8 cellular contexts compared by ENCODE assay signal in the genomic region with DNA sequence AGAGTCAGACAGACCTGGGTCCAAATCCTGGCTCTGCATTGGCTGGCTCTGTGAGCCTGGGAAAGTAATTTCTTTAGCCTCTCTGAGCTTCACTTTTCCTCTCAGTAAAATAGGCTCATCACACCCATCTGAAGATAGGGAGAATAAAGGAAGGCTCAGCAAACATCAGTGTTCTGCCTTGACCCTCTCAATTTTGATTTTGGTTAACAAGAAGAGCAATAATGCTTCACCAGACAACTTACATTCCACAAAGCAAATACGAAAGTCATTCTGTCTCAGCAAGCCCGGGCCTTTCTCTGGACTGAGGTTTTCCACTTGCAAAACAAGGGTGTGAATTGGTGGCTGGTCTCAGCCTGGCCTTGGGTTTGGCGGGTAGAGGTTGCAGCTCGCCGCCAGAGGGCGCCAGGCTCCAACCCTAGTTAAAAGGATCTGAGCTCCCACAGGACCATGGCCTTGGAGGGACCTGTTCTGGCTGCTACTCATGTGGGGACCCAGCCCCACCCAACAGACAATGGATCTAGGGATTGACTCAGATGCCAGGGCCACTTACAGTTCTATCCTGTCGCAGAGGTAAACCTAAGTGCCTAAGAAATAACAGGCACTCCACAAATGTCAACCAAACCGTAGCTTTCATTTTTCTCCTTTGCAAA. TPM values are rescaled to one million over a fixed set of nuclear protein-coding genes. Genes with fewer than 3 reads are reported as not detected.
DNase-seq lines count a peak whose midpoint lies in the region; ATAC-seq and TF ChIP-seq lines count a peak whose summit lies in the region.

No MANE protein-coding gene starts in this region.

- no peak for ATAC-seq in HG03521 (IDR thresholded peaks at IDR 0.05; ENCODE audit: unreplicated experiment)

- no peaks in the 10 kb centered on the region for H3K36me3 Mint-ChIP-seq in nephron progenitor cell (ENCODE audit: low read depth)

- DNase-seq in ELR (ENCODE audit: low read depth) = peak; percentile 85
- peak; percentile 80 for DNase-seq in RKO (ENCODE audit: low spot score)
- DNase-seq in activated T-cell treated with anti-CD3 and anti-CD28 coated beads, Interleukin-2, amount 50 U/mL, for 48 hours = peak; percentile 86 to 88
- peak; percentile 56 to 82 for DNase-seq in fibroblast of lung (ENCODE audit: low read depth in 2 of 2)
- peak; percentile 90 for DNase-seq in nephron progenitor cell
- peak; percentile 70 for DNase-seq in stimulated activated naive CD4-positive, alpha-beta T cell treated with Interleukin-2 at 50 U/mL for 16 hours (lab: John Stamatoyannopoulos, UW)

- H4K20me1 ChIP-seq in KMS-11 (ENCODE audit: insufficient read depth) = no peaks in the 10 kb centered on the region
- H4K20me1 ChIP-seq in fibroblast of lung (ENCODE audit: control insufficient read depth, extremely low read depth, insufficient read depth, low read length) = no peaks in the 10 kb centered on the region

- no peaks in the 10 kb centered on the region for H3K36me3 ChIP-seq in KMS-11 (ENCODE audit: insufficient read depth)
- H3K36me3 ChIP-seq in fibroblast of lung (ENCODE audit: control insufficient read depth, insufficient read depth, low read length) = no peaks in the 10 kb centered on the region

- peaks cover 64% of the 10 kb centered on the region for H3K4me1 Mint-ChIP-seq in nephron progenitor cell

- no peaks in the 10 kb centered on the region for H3K9me3 Mint-ChIP-seq in nephron progenitor cell

- TF ChIP-seq CTCF in KMS-11 (conservative IDR thresholded peaks at IDR 0.05; ENCODE audit: low read depth, low read length) (peak; percentile 98), fibroblast of lung (conservative IDR thresholded peaks at IDR 0.05 in 1 of 2, IDR thresholded peaks at IDR 0.05 in 1 of 2; ENCODE audit: low read depth in 1 of 2, low read length in 2 of 2) (peak; percentile 83 to 84), nephron progenitor cell (IDR thresholded peaks at IDR 0.05) (peak; percentile 93)

- no peaks in the 10 kb centered on the region for H3K79me2 ChIP-seq in KMS-11 (ENCODE audit: insufficient read depth, low read depth)
- no peaks in the 10 kb centered on the region for H3K79me2 ChIP-seq in fibroblast of lung (ENCODE audit: control insufficient read depth, insufficient read depth, low read length)

- H3K27me3 ChIP-seq in KMS-11 (ENCODE audit: insufficient read depth, low read depth) = peaks cover 8% of the 10 kb centered on the region; the same call in 1 of the 2 replicates
- peaks cover 3% of the 10 kb centered on the region for H3K27me3 ChIP-seq in fibroblast of lung (ENCODE audit: control insufficient read depth, insufficient read depth, low read length)

- H3K9me3 ChIP-seq in fibroblast of lung (ENCODE audit: control insufficient read depth, insufficient read depth, low read depth, low read length) = no peaks in the 10 kb centered on the region

- no peak overlapping the region for H3K4me2 ChIP-seq in KMS-11
- no peak overlapping the region for H3K4me2 ChIP-seq in fibroblast of lung (ENCODE audit: extremely low read depth, insufficient read depth, low read length)

- no peak overlapping the region for H3K27ac Mint-ChIP-seq in nephron progenitor cell

- no peak overlapping the region for H3K4me3 Mint-ChIP-seq in nephron progenitor cell

- no peak overlapping the region for H3K27ac ChIP-seq in KMS-11
- no peak overlapping the region for H3K27ac ChIP-seq in fibroblast of lung (ENCODE audit: insufficient read depth, low read length)

- H3K4me1 ChIP-seq in KMS-11 (ENCODE audit: low read depth, poor library complexity, severe bottlenecking) (peaks cover 4% of the 10 kb centered on the region), fibroblast of lung (ENCODE audit: control insufficient read depth, extremely low read depth, insufficient read depth, low read length) (peaks cover 2% of the 10 kb centered on the region)

- H3K9ac ChIP-seq in KMS-11 (no peak overlapping the region), fibroblast of lung (ENCODE audit: insufficient read depth, low read length) (no peak overlapping the region)

- H3K4me3 ChIP-seq in KMS-11 (IDR thresholded peaks at IDR 0.05; ENCODE audit: insufficient read depth, low read depth, low read length) (no peak overlapping the region), fibroblast of lung (replicated peaks in 1 of 4; ENCODE audit: control extremely low read depth in 1 of 4, insufficient read depth in 1 of 4, low read depth in 3 of 4, low read length in 4 of 4) (no peak overlapping the region)

- H2AFZ ChIP-seq in KMS-11 (ENCODE audit: low read depth) (peak overlapping the region; percentile 13; the same call in 1 of the 2 replicates), fibroblast of lung (ENCODE audit: low read length) (no peak overlapping the region)

- peaks cover 14% of the 10 kb centered on the region for H3K27me3 Mint-ChIP-seq in nephron progenitor cell (ENCODE audit: low read depth, poor library complexity)

RNA-seq across cellular contexts. Expression of a gene that starts 1.6 kb away (rescaled TPM):
- total RNA-seq in fibroblast of lung = not detected in 2 replicates
- polyA plus RNA-seq in fibroblast of lung = not detected in 2 replicates
- polyA plus RNA-seq in fibroblast of lung (2012) = not detected in 2 replicates
- polyA minus RNA-seq in fibroblast of lung (ENCODE audit: low replicate concordance) = not detected in 2 replicates

RNA-seq across cellular contexts. Expression of a gene that starts 9.8 kb away (rescaled TPM):
- 0.33 TPM in 1 of 2 replicates, not detected in the other for total RNA-seq in fibroblast of lung
- polyA plus RNA-seq in fibroblast of lung = not detected in 2 replicates
- polyA plus RNA-seq in fibroblast of lung (2012) = not detected in 2 replicates
- not detected in 2 replicates for polyA minus RNA-seq in fibroblast of lung (ENCODE audit: low replicate concordance)

RNA-seq across cellular contexts. Expression of a gene that starts 36.6 kb away (rescaled TPM):
- total RNA-seq in fibroblast of lung = 1.3 and 2.1 TPM in 2 replicates
- 1.2 and 1.9 TPM in 2 replicates for polyA plus RNA-seq in fibroblast of lung
- 1.6 and 2.5 TPM in 2 replicates for polyA plus RNA-seq in fibroblast of lung (2012)
- 3.4 and 10.3 TPM in 2 replicates for polyA minus RNA-seq in fibroblast of lung (ENCODE audit: low replicate concordance)
